8 cellular contexts compared by ENCODE assay signal in genomic region chrX:119942831-119943184, GRCh38. TPM values are rescaled to one million over a fixed set of nuclear protein-coding genes. Genes with fewer than 3 reads are reported as not detected.
A peak's percentile ranks its signal among the peaks of the same experiment; 100 is the strongest.
DNase-seq lines count a peak whose midpoint lies in the region; ATAC-seq and TF ChIP-seq lines count a peak whose summit lies in the region.

No MANE protein-coding gene starts in this region.

- no peaks in the 10 kb centered on the region for H3K9me3 Mint-ChIP-seq in activated T-helper 1 cell treated with anti-CD3 and anti-CD28 coated beads, Interleukin-12 subunit alpha, Interleukin-12 subunit beta, Interleukin-2, Interleukin-4 antibody, amounts not matched to agents 30 ng/mL and 10 ng/mL and 1 ng/mL, durations not matched to agents 14 hours and 24 hours and 36 hours

- no peaks in the 10 kb centered on the region for H4K20me1 ChIP-seq in smooth muscle cell (ENCODE audit: low read depth)

- H3K4me1 ChIP-seq in iPS DF 6.9 (ENCODE audit: control insufficient read depth, insufficient read depth, low read length) (no peaks in the 10 kb centered on the region), smooth muscle cell (ENCODE audit: low read depth) (no peaks in the 10 kb centered on the region)

- intact Hi-C loops in activated T-helper 1 cell treated with anti-CD3 and anti-CD28 coated beads, Interleukin-12 subunit alpha, Interleukin-12 subunit beta, Interleukin-2, Interleukin-4 antibody, amounts not matched to agents 30 ng/mL and 10 ng/mL and 1 ng/mL, durations not matched to agents 14 hours and 24 hours and 36 hours (cut with micrococcal nuclease): loop anchor here (1.0 to 10.0 kb wide), 8 partner anchors 71 to 708 kb away; partner anchors contain the start of genes NKRF, PGRMC1, RPL39 and SLC25A5

- H3K4me2 ChIP-seq in smooth muscle cell: peak overlapping the region; percentile 85

- H3K4me3 Mint-ChIP-seq in activated T-helper 1 cell treated with anti-CD3 and anti-CD28 coated beads, Interleukin-12 subunit alpha, Interleukin-12 subunit beta, Interleukin-2, Interleukin-4 antibody, amounts not matched to agents 30 ng/mL and 10 ng/mL and 1 ng/mL, durations not matched to agents 14 hours and 24 hours and 36 hours: peak overlapping the region; percentile 93

- H3K79me2 ChIP-seq in smooth muscle cell (ENCODE audit: low read depth): peaks cover 12% of the 10 kb centered on the region

- H3K4me3 ChIP-seq in iPS DF 6.9 (ENCODE audit: low read length) (peak overlapping the region; percentile 59), smooth muscle cell (peak overlapping the region; percentile 69)

- H3K9me3 ChIP-seq in iPS DF 6.9 (ENCODE audit: control insufficient read depth, insufficient read depth, low read length) (no peaks in the 10 kb centered on the region), smooth muscle cell (replicated peaks; ENCODE audit: low read depth) (no peaks in the 10 kb centered on the region)

- TF ChIP-seq CTCF in smooth muscle cell (IDR thresholded peaks at IDR 0.05; ENCODE audit: borderline replicate concordance, insufficient read depth, poor library complexity, severe bottlenecking): no peak

- peak overlapping the region; percentile 91 for H3K9ac ChIP-seq in smooth muscle cell (ENCODE audit: low read depth)

- H3K36me3 ChIP-seq in iPS DF 6.9 (ENCODE audit: control insufficient read depth, insufficient read depth, low read length): no peaks in the 10 kb centered on the region
- H3K36me3 ChIP-seq in smooth muscle cell (ENCODE audit: low read depth): no peaks in the 10 kb centered on the region

- no peaks in the 10 kb centered on the region for H3F3A ChIP-seq in smooth muscle cell (ENCODE audit: low read depth)

- H3K27ac Mint-ChIP-seq in activated T-helper 1 cell treated with anti-CD3 and anti-CD28 coated beads, Interleukin-12 subunit alpha, Interleukin-12 subunit beta, Interleukin-2, Interleukin-4 antibody, amounts not matched to agents 30 ng/mL and 10 ng/mL and 1 ng/mL, durations not matched to agents 14 hours and 24 hours and 36 hours: peak overlapping the region; percentile 97

- no peak overlapping the region for H3K27ac ChIP-seq in iPS DF 6.9 (ENCODE audit: low read length)
- H3K27ac ChIP-seq in smooth muscle cell (ENCODE audit: low read depth): peak overlapping the region; percentile 95

- H3K27me3 Mint-ChIP-seq in activated T-helper 1 cell treated with anti-CD3 and anti-CD28 coated beads, Interleukin-12 subunit alpha, Interleukin-12 subunit beta, Interleukin-2, Interleukin-4 antibody, amounts not matched to agents 30 ng/mL and 10 ng/mL and 1 ng/mL, durations not matched to agents 14 hours and 24 hours and 36 hours (ENCODE audit: insufficient read depth): no peaks in the 10 kb centered on the region

- DNase-seq in NCI-H2081 (lab: John Stamatoyannopoulos, UW) (peak; percentile 38 to 54), NCI-H2081 treated with DMSO at 0.1 percent for 48 hours (lab: John Stamatoyannopoulos, UW) (no peak), iPS DF 6.9 (ENCODE audit: low read depth, low spot score) (no peak), smooth muscle cell (lab: John Stamatoyannopoulos, UW; ENCODE audit: unreplicated experiment) (no peak), SHP77 (lab: John Stamatoyannopoulos, UW) (no peak)
- DNase-seq in activated T-helper 1 cell treated with anti-CD3 and anti-CD28 coated beads, Interleukin-12 subunit alpha, Interleukin-12 subunit beta, Interleukin-2, Interleukin-4 antibody, amounts not matched to agents 30 ng/mL and 10 ng/mL and 1 ng/mL, durations not matched to agents 14 hours and 24 hours and 36 hours (ENCODE audit: low spot score): no peak

- H3K27me3 ChIP-seq in iPS DF 6.9 (ENCODE audit: control insufficient read depth, insufficient read depth, low read length) (no peaks in the 10 kb centered on the region), smooth muscle cell (ENCODE audit: low read depth) (no peaks in the 10 kb centered on the region)

- peaks cover 4% of the 10 kb centered on the region for H3K36me3 Mint-ChIP-seq in activated T-helper 1 cell treated with anti-CD3 and anti-CD28 coated beads, Interleukin-12 subunit alpha, Interleukin-12 subunit beta, Interleukin-2, Interleukin-4 antibody, amounts not matched to agents 30 ng/mL and 10 ng/mL and 1 ng/mL, durations not matched to agents 14 hours and 24 hours and 36 hours (ENCODE audit: low read depth)

- peaks cover 16% of the 10 kb centered on the region for H3K4me1 Mint-ChIP-seq in activated T-helper 1 cell treated with anti-CD3 and anti-CD28 coated beads, Interleukin-12 subunit alpha, Interleukin-12 subunit beta, Interleukin-2, Interleukin-4 antibody, amounts not matched to agents 30 ng/mL and 10 ng/mL and 1 ng/mL, durations not matched to agents 14 hours and 24 hours and 36 hours (ENCODE audit: low read depth)

- peak overlapping the region; percentile 99 for H2AFZ ChIP-seq in smooth muscle cell (ENCODE audit: low read depth)

- WGBS in iPS DF 6.9 (ENCODE audit: insufficient coverage, insufficient read length): no CpG with 5 or more reads among the region's 14 CpGs
- WGBS in smooth muscle cell (ENCODE audit: low lambda C conversion rate): 54% methylated on average over 14 of the region's 14 CpGs

- peak; percentile 18 for ATAC-seq in HG02943 (IDR thresholded peaks at IDR 0.05; ENCODE audit: low read depth, unreplicated experiment)
- no peak for ATAC-seq in HG03460 (IDR thresholded peaks at IDR 0.05; ENCODE audit: unreplicated experiment)

RNA-seq across cellular contexts. Expression of gene NKAP, which starts 0.7 kb away (rescaled TPM):
- 9.4 and 10.1 TPM in 2 replicates for total RNA-seq in activated T-helper 1 cell treated with anti-CD3 and anti-CD28 coated beads, Interleukin-12 subunit alpha, Interleukin-12 subunit beta, Interleukin-2, Interleukin-4 antibody, amounts not matched to agents 30 ng/mL and 10 ng/mL and 1 ng/mL, durations not matched to agents 14 hours and 24 hours and 36 hours
- 6.0 and 7.3 TPM in 2 replicates for total RNA-seq in smooth muscle cell
- polyA plus RNA-seq in smooth muscle cell: 6.4 and 7.3 TPM in 2 replicates

RNA-seq across cellular contexts. Expression of gene AKAP14, which starts 47.1 kb away (rescaled TPM):
- total RNA-seq in activated T-helper 1 cell treated with anti-CD3 and anti-CD28 coated beads, Interleukin-12 subunit alpha, Interleukin-12 subunit beta, Interleukin-2, Interleukin-4 antibody, amounts not matched to agents 30 ng/mL and 10 ng/mL and 1 ng/mL, durations not matched to agents 14 hours and 24 hours and 36 hours: not detected in 2 replicates
- total RNA-seq in smooth muscle cell: not detected in 2 replicates
- polyA plus RNA-seq in smooth muscle cell: 0.40 and 2.1 TPM in 2 replicates

Comparison
In these comparisons a context has a peak if more than half of its experiments do, and no peak if none do; other contexts are left out.
1. DNase-seq: peak in NCI-H2081 (2 of 2); none in NCI-H2081 treated with DMSO at 0.1 percent for 48 hours (single experiment), activated T-helper 1 cell treated with anti-CD3 and anti-CD28 coated beads, Interleukin-12 subunit alpha, Interleukin-12 subunit beta, Interleukin-2, Interleukin-4 antibody, amounts not matched to agents 30 ng/mL and 10 ng/mL and 1 ng/mL, durations not matched to agents 14 hours and 24 hours and 36 hours (single experiment), iPS DF 6.9 (single experiment), smooth muscle cell (single experiment) and SHP77 (0 of 2).